Comparison of ENCODE assay signal across 19 cellular contexts in the genomic region with DNA sequence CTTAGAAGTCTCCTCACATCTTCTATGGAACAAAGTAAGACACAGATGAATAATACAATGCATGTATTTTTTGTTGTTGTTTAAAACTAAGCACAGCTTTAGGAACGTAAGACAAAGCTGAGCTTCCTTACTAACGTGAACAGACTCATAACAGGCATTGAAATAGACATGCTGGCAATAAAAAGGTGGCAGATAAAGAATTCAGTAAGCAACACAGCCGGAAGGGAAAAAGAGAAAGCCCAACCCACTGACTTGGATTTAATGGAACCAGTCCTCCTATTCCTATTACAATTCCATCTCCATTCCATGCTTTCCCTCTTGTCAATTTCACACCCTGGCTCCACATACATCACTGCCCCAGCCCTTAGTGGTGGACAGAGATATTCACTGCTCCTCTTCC.
DNase-seq lines count a peak whose midpoint lies in the region; ATAC-seq, FAIRE-seq and TF ChIP-seq lines count a peak whose summit lies in the region.
"Had no signal": no experiment of that assay in that cellular context is flagged by ENCODE, and none has a peak within 500 bp of the region (broad histone marks: within the 10 kb centered on the region; RNA-seq: fewer than 3 reads in every experiment).

No MANE protein-coding gene starts in this region.

- no peak overlapping the region for H4K8ac ChIP-seq in H9 (replicated peaks; ENCODE audit: insufficient read length, low read depth, low read length)

- H3K36me3 Mint-ChIP-seq in H9 (ENCODE audit: insufficient read depth in 1 of 3, low read depth in 3 of 3) = no peaks in the 10 kb centered on the region
- H3K36me3 Mint-ChIP-seq in WTC11 = no peaks in the 10 kb centered on the region
- no peaks in the 10 kb centered on the region for H3K36me3 Mint-ChIP-seq in CD8-positive, alpha-beta T cell

- H3K79me2 ChIP-seq in H9 (ENCODE audit: insufficient read depth, low read length) = no peaks in the 10 kb centered on the region
- no peaks in the 10 kb centered on the region for H3K79me2 ChIP-seq in keratinocyte (ENCODE audit: control insufficient read depth, insufficient read depth, low read length)

- H3K14ac ChIP-seq in H9 (ENCODE audit: insufficient read depth, low read length) = no peak overlapping the region

- H4K91ac ChIP-seq in H9 (ENCODE audit: insufficient read length, low read depth, low read length) = no peak overlapping the region

- H3K4ac ChIP-seq in H9 (ENCODE audit: low read depth, low read length) = no peak overlapping the region

- intact Hi-C loops in CD8-positive, alpha-beta T cell (cut with DNase I, micrococcal nuclease) = no loop called here

- H3K9me3 Mint-ChIP-seq in H9 = no peaks in the 10 kb centered on the region
- H3K9me3 Mint-ChIP-seq in WTC11 = no peaks in the 10 kb centered on the region
- no peaks in the 10 kb centered on the region for H3K9me3 Mint-ChIP-seq in CD8-positive, alpha-beta T cell
- H3K9me3 Mint-ChIP-seq: CD4-positive, alpha-beta T cell had no signal

- H3K4me1 ChIP-seq in H9 (ENCODE audit: insufficient read depth, low read length) (0 out of 2 replicates have a peak, but pooled peaks cover 3% of the 10 kb centered on the region), keratinocyte (ENCODE audit: control insufficient read depth, extremely low read depth, insufficient read depth, low read length) (peaks cover 10% of the 10 kb centered on the region)
- H3K4me1 ChIP-seq in CD8-positive, alpha-beta T cell (ENCODE audit: insufficient read depth, low read length) = no peaks in the 10 kb centered on the region

- peak overlapping the region; percentile 5 to 63 (median 10); a peak in 3 of 7 replicates for H3K27ac Mint-ChIP-seq in H9
- peak overlapping the region; percentile 45; the same call in 1 of the 2 replicates for H3K27ac Mint-ChIP-seq in WTC11
- no peak overlapping the region for H3K27ac Mint-ChIP-seq in CD8-positive, alpha-beta T cell
- H3K27ac Mint-ChIP-seq: B cell; CD4-positive, alpha-beta T cell had no signal

- no peak overlapping the region for H4K5ac ChIP-seq in H9 (ENCODE audit: insufficient read length, low read depth, low read length)

- H2AK5ac ChIP-seq in H9 (ENCODE audit: insufficient read length, low read length) = no peak overlapping the region

- H3K27me3 ChIP-seq in H9 (ENCODE audit: insufficient read depth, low read length) (no peaks in the 10 kb centered on the region), keratinocyte (ENCODE audit: control insufficient read depth, extremely low read depth, insufficient read depth, low read length) (no peaks in the 10 kb centered on the region)
- no peaks in the 10 kb centered on the region for H3K27me3 ChIP-seq in CD8-positive, alpha-beta T cell (ENCODE audit: insufficient read depth, low read length)

- no peaks in the 10 kb centered on the region for H3K79me1 ChIP-seq in H9 (ENCODE audit: insufficient read depth, low read depth, low read length, poor library complexity, severe bottlenecking)

- no peaks in the 10 kb centered on the region for H4K20me1 ChIP-seq in H9 (ENCODE audit: control insufficient read depth, insufficient read depth, insufficient read length)
- no peaks in the 10 kb centered on the region for H4K20me1 ChIP-seq in keratinocyte (ENCODE audit: control insufficient read depth, extremely low read depth, insufficient read depth, low read length)

- POLR2A ChIA-PET in WTC11 (lab: Charles Lee) = interaction anchor here (0.8 to 1.5 kb wide), 2 partner anchors 71 to 285 kb away, joined by 3 to 4 read pairs; no protein-coding TSS in a partner anchor
- POLR2A ChIA-PET in CD8-positive, alpha-beta T cell (lab: Charles Lee) = no interaction called here

- no peak overlapping the region for H2BK20ac ChIP-seq in H9 (ENCODE audit: low read depth, low read length, poor library complexity, severe bottlenecking)

- peaks cover 3 to 9% of the 10 kb centered on the region in 2 experiments for H3K36me3 ChIP-seq in keratinocyte (ENCODE audit: control insufficient read depth in 2 of 2, extremely low read depth in 1 of 2, insufficient read depth in 2 of 2, low read length in 2 of 2)
- no peaks in the 10 kb centered on the region for H3K36me3 ChIP-seq in CD8-positive, alpha-beta T cell (ENCODE audit: insufficient read depth, low read length)

- H3K27ac ChIP-seq in H9 (ENCODE audit: insufficient read length, low read depth, low read length) = no peak overlapping the region
- no peak overlapping the region for H3K27ac ChIP-seq in keratinocyte (ENCODE audit: control insufficient read depth, insufficient read depth, low read length)
- H3K27ac ChIP-seq in temporal lobe (ENCODE audit: low read depth, low read length) = peak overlapping the region; percentile 4
- no peak overlapping the region for H3K27ac ChIP-seq in CD8-positive, alpha-beta T cell (ENCODE audit: low read depth, low read length)

- no peak overlapping the region for H3K56ac ChIP-seq in H9 (ENCODE audit: insufficient read length, low read depth, low read length)

- WGBS in H9 (ENCODE audit: extremely low coverage, insufficient read length, low lambda C conversion rate) = no CpG with 5 or more reads among the region's 3 CpGs

- DNase-seq in H9 = no peak
- no peak for DNase-seq in WTC11 (ENCODE audit: low spot score)
- DNase-seq in keratinocyte (ENCODE audit: low read depth, low spot score) = no peak
- DNase-seq in NCI-H774 (lab: John Stamatoyannopoulos, UW) = no peak
- DNase-seq in SIG-M5 (lab: John Stamatoyannopoulos, UW) = no peak
- DNase-seq in CD8-positive, alpha-beta T cell = no peak
- DNase-seq: C1 segment of cervical spinal cord; CD4-positive, alpha-beta T cell; DMS153; DMS79 treated with DMSO at 0.1 percent for 48 hours; EL; IMR-90 had no signal

- CTCF ChIA-PET in WTC11 (lab: Charles Lee) = interaction anchor here (1.4 to 2.7 kb wide), 5 partner anchors 14 to 91 kb away, joined by 3 to 9 read pairs (median 5); no protein-coding TSS in a partner anchor
- CTCF ChIA-PET in CD8-positive, alpha-beta T cell (lab: Charles Lee) = no interaction called here

- no peaks in the 10 kb centered on the region for H3K9me1 ChIP-seq in keratinocyte (ENCODE audit: control insufficient read depth, extremely low read depth, insufficient read depth, low read length)

- no peak overlapping the region for H3K4me2 ChIP-seq in H9 (ENCODE audit: insufficient read depth, insufficient read length, low read length)
- no peak overlapping the region for H3K4me2 ChIP-seq in keratinocyte (ENCODE audit: control insufficient read depth, extremely low read depth, insufficient read depth, low read depth, low read length)

- no peak overlapping the region for H3K23ac ChIP-seq in H9 (ENCODE audit: insufficient read length, low read depth, low read length)

- H3K4me3 Mint-ChIP-seq in H9 (no peak overlapping the region), WTC11 (no peak overlapping the region)
- no peak overlapping the region for H3K4me3 Mint-ChIP-seq in CD8-positive, alpha-beta T cell
- H3K4me3 Mint-ChIP-seq: B cell; CD4-positive, alpha-beta T cell had no signal

- FAIRE-seq in keratinocyte (lab: Jason Lieb, UNC) = peak; percentile 49
- FAIRE-seq: A204.1, D721Med, G401.6, GM12892 had no signal

- no peak overlapping the region for H2BK120ac ChIP-seq in H9 (ENCODE audit: low read depth, low read length, poor library complexity, severe bottlenecking)

- H3K9ac ChIP-seq in H9 (ENCODE audit: extremely low read depth, insufficient read length, low read length) = no peak overlapping the region
- no peak overlapping the region for H3K9ac ChIP-seq in keratinocyte (ENCODE audit: control insufficient read depth, extremely low read depth, insufficient read depth, low read length)

- H3K9me3 ChIP-seq in H9 (ENCODE audit: control insufficient read depth, low read depth, low read length) = no peaks in the 10 kb centered on the region
- no peaks in the 10 kb centered on the region for H3K9me3 ChIP-seq in keratinocyte (ENCODE audit: control insufficient read depth, low read depth, low read length)
- H3K9me3 ChIP-seq in CD8-positive, alpha-beta T cell (ENCODE audit: low read length) = no peaks in the 10 kb centered on the region

- no peak overlapping the region for H2BK5ac ChIP-seq in H9 (ENCODE audit: insufficient read length, low read length)

- no peaks in the 10 kb centered on the region for H3K23me2 ChIP-seq in H9 (ENCODE audit: insufficient read length, low read depth, low read length, poor library complexity, severe bottlenecking)

- TF ChIP-seq CTCF in H9 (conservative IDR thresholded peaks at IDR 0.05) = no peak
- TF ChIP-seq CTCF in WTC11 (IDR thresholded peaks at IDR 0.05) = no peak
- no peak for TF ChIP-seq CTCF in keratinocyte (optimal IDR thresholded peaks at IDR 0.05 in 1 of 3, IDR thresholded peaks at IDR 0.05 in 1 of 3, conservative IDR thresholded peaks at IDR 0.05 in 1 of 3; ENCODE audit: extremely low read depth in 1 of 3, insufficient read depth in 2 of 3, low read length in 3 of 3)
- no peak for TF ChIP-seq CTCF in CD8-positive, alpha-beta T cell (IDR thresholded peaks at IDR 0.05)

- H3K4me1 Mint-ChIP-seq in H9 (peaks cover 52 to 58% of the 10 kb centered on the region in 2 experiments), WTC11 (peaks cover 49% of the 10 kb centered on the region)
- H3K4me1 Mint-ChIP-seq in CD8-positive, alpha-beta T cell (ENCODE audit: low read depth) = no peaks in the 10 kb centered on the region

- H2BK12ac ChIP-seq in H9 (ENCODE audit: insufficient read length, low read depth, low read length) = no peak overlapping the region

- no peaks in the 10 kb centered on the region for H3K27me3 Mint-ChIP-seq in H9 (ENCODE audit: low read depth)
- no peaks in the 10 kb centered on the region for H3K27me3 Mint-ChIP-seq in WTC11 (ENCODE audit: low read depth)
- peaks cover 22% of the 10 kb centered on the region for H3K27me3 Mint-ChIP-seq in CD8-positive, alpha-beta T cell (ENCODE audit: low read depth)

- ATAC-seq in WTC11 = no peak
- ATAC-seq in CD8-positive, alpha-beta T cell = no peak
- ATAC-seq: HCT116 had no signal

- no peak overlapping the region for H2BK15ac ChIP-seq in H9 (ENCODE audit: low read depth, low read length)

- H2AFZ ChIP-seq in H9 (ENCODE audit: low read length) = no peak overlapping the region
- no peak overlapping the region for H2AFZ ChIP-seq in keratinocyte (ENCODE audit: control insufficient read depth, low read length)

- H3T11ph ChIP-seq in H9 (ENCODE audit: low read length) = no peak overlapping the region

- no peak overlapping the region for H3K4me3 ChIP-seq in keratinocyte (ENCODE audit: control insufficient read depth in 2 of 3, extremely low read depth in 1 of 3, insufficient read depth in 2 of 3, low read depth in 1 of 3, low read length in 3 of 3)
- H3K4me3 ChIP-seq in CD8-positive, alpha-beta T cell (ENCODE audit: low read depth, low read length) = no peak overlapping the region

- dilution Hi-C loops in keratinocyte (cut with MboI; ENCODE audit: extremely low pct_ligation_motif_present, low sequenced_read_pairs) = no loop called here

- H3K18ac ChIP-seq in H9 (ENCODE audit: insufficient read length, low read depth, low read length) = no peak overlapping the region

TF ChIP-seq in WTC11, 78 proteins besides CTCF, POLR2A, EP300 and RAD21 (continues in another document):
- no peak for TF ChIP-seq RELA (CRISPR knock-in tag; IDR thresholded peaks at IDR 0.05; ENCODE audit: borderline replicate concordance)
